In the genomic region with DNA sequence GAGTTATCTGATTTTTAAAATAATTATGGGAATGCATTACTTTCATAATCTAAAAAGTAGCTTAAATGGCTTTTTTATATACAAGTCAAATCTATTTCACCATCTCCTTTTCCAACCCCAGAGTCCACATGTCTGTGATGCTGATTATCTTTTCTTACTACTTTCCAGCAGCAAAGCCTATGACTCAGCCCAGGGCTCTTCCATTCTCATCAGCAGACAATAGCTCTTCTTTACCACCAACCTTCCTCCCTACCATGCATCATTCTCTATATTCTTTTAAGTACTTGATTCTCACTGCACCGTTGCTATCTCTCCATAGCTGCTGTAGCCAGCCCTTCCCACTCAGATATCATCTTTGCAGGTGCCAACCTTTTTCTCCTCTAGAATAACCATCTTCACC, we compare ENCODE assay signal across 2 cellular contexts.
TF ChIP-seq lines count a peak whose summit lies in the region.

No MANE protein-coding gene starts in this region.

TF ChIP-seq in IMR-90, 13 proteins besides CTCF, POLR2A, EP300 and RAD21:
- TF ChIP-seq MAZ (IDR thresholded peaks at IDR 0.05; ENCODE audit: borderline replicate concordance, low read depth, low read length) (no peak), FOS (IDR thresholded peaks at IDR 0.05; ENCODE audit: low read depth, low read length) (no peak), BHLHE40 (IDR thresholded peaks at IDR 0.05; ENCODE audit: low read depth, low read length) (no peak), CEBPB (IDR thresholded peaks at IDR 0.05; ENCODE audit: low read depth, low read length) (no peak), RCOR1 (IDR thresholded peaks at IDR 0.05; ENCODE audit: insufficient replicate concordance, low read length) (no peak)
- TF ChIP-seq, protein P1, sequence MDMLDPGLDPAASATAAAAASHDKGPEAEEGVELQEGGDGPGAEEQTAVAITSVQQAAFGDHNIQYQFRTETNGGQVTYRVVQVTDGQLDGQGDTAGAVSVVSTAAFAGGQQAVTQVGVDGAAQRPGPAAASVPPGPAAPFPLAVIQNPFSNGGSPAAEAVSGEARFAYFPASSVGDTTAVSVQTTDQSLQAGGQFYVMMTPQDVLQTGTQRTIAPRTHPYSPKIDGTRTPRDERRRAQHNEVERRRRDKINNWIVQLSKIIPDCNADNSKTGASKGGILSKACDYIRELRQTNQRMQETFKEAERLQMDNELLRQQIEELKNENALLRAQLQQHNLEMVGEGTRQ (IDR thresholded peaks at IDR 0.05; ENCODE audit: low read depth, low read length) = no peak
- TF ChIP-seq, protein P2, sequence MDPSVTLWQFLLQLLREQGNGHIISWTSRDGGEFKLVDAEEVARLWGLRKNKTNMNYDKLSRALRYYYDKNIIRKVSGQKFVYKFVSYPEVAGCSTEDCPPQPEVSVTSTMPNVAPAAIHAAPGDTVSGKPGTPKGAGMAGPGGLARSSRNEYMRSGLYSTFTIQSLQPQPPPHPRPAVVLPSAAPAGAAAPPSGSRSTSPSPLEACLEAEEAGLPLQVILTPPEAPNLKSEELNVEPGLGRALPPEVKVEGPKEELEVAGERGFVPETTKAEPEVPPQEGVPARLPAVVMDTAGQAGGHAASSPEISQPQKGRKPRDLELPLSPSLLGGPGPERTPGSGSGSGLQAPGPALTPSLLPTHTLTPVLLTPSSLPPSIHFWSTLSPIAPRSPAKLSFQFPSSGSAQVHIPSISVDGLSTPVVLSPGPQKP (IDR thresholded peaks at IDR 0.05; ENCODE audit: borderline replicate concordance, low read depth, low read length) = no peak

TF ChIP-seq in H1, 55 proteins besides CTCF, POLR2A, EP300 and RAD21:
- TF ChIP-seq BACH1 (IDR thresholded peaks at IDR 0.05; ENCODE audit: low read length) (no peak), POU5F1 (IDR thresholded peaks at IDR 0.05; ENCODE audit: low read depth, low read length) (no peak), GABPA (IDR thresholded peaks at IDR 0.05; ENCODE audit: borderline replicate concordance, insufficient read depth, low read length) (no peak), CEBPB (IDR thresholded peaks at IDR 0.05; ENCODE audit: low read depth, low read length) (no peak), SUZ12 (IDR thresholded peaks at IDR 0.05; ENCODE audit: low read length) (no peak), BCL11A (IDR thresholded peaks at IDR 0.05; ENCODE audit: low read depth in 2 of 2, low read length in 2 of 2) (no peak), TCF12 (IDR thresholded peaks at IDR 0.05; ENCODE audit: low read depth, low read length) (no peak), TAF7 (optimal IDR thresholded peaks at IDR 0.05; ENCODE audit: borderline replicate concordance, low read depth, low read length) (no peak), ZNF274 (IDR thresholded peaks at IDR 0.05; ENCODE audit: borderline replicate concordance, extremely low read depth, low read length) (no peak), TAF1 (IDR thresholded peaks at IDR 0.05; ENCODE audit: low read depth, low read length) (no peak), NRF1 (IDR thresholded peaks at IDR 0.05; ENCODE audit: low read depth, low read length) (no peak), FOSL1 (IDR thresholded peaks at IDR 0.05; ENCODE audit: insufficient read depth, low read depth, low read length) (no peak), SAP30 (IDR thresholded peaks at IDR 0.05; ENCODE audit: insufficient read depth, insufficient replicate concordance, low read length) (no peak), MAFK (IDR thresholded peaks at IDR 0.05; ENCODE audit: low read depth, low read length) (no peak), SIRT6 (IDR thresholded peaks at IDR 0.05; ENCODE audit: low read length) (no peak)
- TF ChIP-seq, protein P3, sequence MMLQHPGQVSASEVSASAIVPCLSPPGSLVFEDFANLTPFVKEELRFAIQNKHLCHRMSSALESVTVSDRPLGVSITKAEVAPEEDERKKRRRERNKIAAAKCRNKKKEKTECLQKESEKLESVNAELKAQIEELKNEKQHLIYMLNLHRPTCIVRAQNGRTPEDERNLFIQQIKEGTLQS (IDR thresholded peaks at IDR 0.05; ENCODE audit: insufficient read depth, low read depth, low read length) = no peak
- TF ChIP-seq, protein P4, sequence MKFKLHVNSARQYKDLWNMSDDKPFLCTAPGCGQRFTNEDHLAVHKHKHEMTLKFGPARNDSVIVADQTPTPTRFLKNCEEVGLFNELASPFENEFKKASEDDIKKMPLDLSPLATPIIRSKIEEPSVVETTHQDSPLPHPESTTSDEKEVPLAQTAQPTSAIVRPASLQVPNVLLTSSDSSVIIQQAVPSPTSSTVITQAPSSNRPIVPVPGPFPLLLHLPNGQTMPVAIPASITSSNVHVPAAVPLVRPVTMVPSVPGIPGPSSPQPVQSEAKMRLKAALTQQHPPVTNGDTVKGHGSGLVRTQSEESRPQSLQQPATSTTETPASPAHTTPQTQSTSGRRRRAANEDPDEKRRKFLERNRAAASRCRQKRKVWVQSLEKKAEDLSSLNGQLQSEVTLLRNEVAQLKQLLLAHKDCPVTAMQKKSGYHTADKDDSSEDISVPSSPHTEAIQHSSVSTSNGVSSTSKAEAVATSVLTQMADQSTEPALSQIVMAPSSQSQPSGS (IDR thresholded peaks at IDR 0.05; ENCODE audit: low read length) = no peak
- TF ChIP-seq, protein P5, sequence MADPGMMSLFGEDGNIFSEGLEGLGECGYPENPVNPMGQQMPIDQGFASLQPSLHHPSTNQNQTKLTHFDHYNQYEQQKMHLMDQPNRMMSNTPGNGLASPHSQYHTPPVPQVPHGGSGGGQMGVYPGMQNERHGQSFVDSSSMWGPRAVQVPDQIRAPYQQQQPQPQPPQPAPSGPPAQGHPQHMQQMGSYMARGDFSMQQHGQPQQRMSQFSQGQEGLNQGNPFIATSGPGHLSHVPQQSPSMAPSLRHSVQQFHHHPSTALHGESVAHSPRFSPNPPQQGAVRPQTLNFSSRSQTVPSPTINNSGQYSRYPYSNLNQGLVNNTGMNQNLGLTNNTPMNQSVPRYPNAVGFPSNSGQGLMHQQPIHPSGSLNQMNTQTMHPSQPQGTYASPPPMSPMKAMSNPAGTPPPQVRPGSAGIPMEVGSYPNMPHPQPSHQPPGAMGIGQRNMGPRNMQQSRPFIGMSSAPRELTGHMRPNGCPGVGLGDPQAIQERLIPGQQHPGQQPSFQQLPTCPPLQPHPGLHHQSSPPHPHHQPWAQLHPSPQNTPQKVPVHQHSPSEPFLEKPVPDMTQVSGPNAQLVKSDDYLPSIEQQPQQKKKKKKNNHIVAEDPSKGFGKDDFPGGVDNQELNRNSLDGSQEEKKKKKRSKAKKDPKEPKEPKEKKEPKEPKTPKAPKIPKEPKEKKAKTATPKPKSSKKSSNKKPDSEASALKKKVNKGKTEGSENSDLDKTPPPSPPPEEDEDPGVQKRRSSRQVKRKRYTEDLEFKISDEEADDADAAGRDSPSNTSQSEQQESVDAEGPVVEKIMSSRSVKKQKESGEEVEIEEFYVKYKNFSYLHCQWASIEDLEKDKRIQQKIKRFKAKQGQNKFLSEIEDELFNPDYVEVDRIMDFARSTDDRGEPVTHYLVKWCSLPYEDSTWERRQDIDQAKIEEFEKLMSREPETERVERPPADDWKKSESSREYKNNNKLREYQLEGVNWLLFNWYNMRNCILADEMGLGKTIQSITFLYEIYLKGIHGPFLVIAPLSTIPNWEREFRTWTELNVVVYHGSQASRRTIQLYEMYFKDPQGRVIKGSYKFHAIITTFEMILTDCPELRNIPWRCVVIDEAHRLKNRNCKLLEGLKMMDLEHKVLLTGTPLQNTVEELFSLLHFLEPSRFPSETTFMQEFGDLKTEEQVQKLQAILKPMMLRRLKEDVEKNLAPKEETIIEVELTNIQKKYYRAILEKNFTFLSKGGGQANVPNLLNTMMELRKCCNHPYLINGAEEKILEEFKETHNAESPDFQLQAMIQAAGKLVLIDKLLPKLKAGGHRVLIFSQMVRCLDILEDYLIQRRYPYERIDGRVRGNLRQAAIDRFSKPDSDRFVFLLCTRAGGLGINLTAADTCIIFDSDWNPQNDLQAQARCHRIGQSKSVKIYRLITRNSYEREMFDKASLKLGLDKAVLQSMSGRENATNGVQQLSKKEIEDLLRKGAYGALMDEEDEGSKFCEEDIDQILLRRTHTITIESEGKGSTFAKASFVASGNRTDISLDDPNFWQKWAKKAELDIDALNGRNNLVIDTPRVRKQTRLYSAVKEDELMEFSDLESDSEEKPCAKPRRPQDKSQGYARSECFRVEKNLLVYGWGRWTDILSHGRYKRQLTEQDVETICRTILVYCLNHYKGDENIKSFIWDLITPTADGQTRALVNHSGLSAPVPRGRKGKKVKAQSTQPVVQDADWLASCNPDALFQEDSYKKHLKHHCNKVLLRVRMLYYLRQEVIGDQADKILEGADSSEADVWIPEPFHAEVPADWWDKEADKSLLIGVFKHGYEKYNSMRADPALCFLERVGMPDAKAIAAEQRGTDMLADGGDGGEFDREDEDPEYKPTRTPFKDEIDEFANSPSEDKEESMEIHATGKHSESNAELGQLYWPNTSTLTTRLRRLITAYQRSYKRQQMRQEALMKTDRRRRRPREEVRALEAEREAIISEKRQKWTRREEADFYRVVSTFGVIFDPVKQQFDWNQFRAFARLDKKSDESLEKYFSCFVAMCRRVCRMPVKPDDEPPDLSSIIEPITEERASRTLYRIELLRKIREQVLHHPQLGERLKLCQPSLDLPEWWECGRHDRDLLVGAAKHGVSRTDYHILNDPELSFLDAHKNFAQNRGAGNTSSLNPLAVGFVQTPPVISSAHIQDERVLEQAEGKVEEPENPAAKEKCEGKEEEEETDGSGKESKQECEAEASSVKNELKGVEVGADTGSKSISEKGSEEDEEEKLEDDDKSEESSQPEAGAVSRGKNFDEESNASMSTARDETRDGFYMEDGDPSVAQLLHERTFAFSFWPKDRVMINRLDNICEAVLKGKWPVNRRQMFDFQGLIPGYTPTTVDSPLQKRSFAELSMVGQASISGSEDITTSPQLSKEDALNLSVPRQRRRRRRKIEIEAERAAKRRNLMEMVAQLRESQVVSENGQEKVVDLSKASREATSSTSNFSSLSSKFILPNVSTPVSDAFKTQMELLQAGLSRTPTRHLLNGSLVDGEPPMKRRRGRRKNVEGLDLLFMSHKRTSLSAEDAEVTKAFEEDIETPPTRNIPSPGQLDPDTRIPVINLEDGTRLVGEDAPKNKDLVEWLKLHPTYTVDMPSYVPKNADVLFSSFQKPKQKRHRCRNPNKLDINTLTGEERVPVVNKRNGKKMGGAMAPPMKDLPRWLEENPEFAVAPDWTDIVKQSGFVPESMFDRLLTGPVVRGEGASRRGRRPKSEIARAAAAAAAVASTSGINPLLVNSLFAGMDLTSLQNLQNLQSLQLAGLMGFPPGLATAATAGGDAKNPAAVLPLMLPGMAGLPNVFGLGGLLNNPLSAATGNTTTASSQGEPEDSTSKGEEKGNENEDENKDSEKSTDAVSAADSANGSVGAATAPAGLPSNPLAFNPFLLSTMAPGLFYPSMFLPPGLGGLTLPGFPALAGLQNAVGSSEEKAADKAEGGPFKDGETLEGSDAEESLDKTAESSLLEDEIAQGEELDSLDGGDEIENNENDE (IDR thresholded peaks at IDR 0.05; ENCODE audit: insufficient replicate concordance, low read length) = no peak
- TF ChIP-seq, protein P6, sequence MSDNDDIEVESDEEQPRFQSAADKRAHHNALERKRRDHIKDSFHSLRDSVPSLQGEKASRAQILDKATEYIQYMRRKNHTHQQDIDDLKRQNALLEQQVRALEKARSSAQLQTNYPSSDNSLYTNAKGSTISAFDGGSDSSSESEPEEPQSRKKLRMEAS (IDR thresholded peaks at IDR 0.05) = no peak
- TF ChIP-seq, protein P7, sequence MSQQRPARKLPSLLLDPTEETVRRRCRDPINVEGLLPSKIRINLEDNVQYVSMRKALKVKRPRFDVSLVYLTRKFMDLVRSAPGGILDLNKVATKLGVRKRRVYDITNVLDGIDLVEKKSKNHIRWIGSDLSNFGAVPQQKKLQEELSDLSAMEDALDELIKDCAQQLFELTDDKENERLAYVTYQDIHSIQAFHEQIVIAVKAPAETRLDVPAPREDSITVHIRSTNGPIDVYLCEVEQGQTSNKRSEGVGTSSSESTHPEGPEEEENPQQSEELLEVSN (IDR thresholded peaks at IDR 0.05) = no peak
